ENCODE assay signal across 1 cellular context in the genomic region with DNA sequence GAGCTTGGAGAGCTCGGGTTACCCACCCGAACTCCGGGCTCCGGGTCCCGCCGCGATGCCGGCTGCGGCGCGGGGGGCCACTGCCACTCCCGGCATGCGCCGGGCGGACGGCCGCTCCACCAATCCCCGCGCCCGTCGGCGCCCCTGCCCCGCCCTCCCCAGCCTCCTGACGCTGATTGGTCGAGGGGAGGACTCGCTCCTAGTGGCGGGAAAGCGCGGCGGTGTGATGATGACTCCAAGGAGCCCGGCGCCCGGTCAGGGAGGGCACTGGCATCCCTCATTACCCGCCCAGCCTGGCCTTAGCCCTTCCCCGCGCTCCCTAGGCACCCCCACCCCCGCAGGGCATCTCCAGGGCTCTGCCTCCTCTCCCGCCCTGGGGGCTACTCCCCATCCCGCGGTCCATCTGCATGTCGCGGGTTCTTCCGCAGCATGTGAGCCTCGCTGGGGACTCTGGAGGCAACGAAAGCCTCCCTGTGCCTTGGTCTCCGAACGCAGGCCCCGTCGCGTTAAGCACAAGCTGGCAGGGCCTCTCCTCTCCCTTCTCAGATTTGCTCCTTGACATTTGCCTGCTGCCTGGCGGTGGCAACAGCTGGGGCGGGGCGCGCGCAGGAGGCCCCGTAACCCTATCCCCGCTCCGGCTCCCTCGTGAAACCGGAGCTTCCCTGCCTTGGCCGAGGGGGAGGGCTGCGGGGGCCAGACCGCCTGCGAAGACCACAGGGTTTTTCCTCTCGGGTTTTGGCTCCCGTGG.
TF ChIP-seq lines count a peak whose summit lies in the region.

No MANE protein-coding gene starts in this region.

TF ChIP-seq in SK-N-SH treated with all-trans-retinoic acid at 6 μM for 48 hours, 23 proteins besides CTCF, POLR2A, EP300 and RAD21 (continued from another document):
- TF ChIP-seq CREB5 (CRISPR knock-in tag; IDR thresholded peaks at IDR 0.05; ENCODE audit: low read depth), result no peak
- no peak for TF ChIP-seq ZNF565 (CRISPR knock-in tag; conservative IDR thresholded peaks at IDR 0.05; ENCODE audit: low read depth)
- TF ChIP-seq CSDC2 (CRISPR knock-in tag; IDR thresholded peaks at IDR 0.05), result no peak
TF ChIP-seq in SK-N-SH treated with all-trans-retinoic acid at 6 μM for 48 hours: peak in this region for 0.
